ENCODE assay signal across 21 cellular contexts in genomic region chr6:142285235-142286087, GRCh38. TPM values are rescaled to one million over a fixed set of nuclear protein-coding genes. Genes with fewer than 3 reads are reported as not detected.
"Had no signal": no experiment of that assay in that cellular context is flagged by ENCODE, and none has a peak within 500 bp of the region (broad histone marks: within the 10 kb centered on the region; RNA-seq: fewer than 3 reads in every experiment).

No MANE protein-coding gene starts in this region.

- H3K4me3 ChIP-seq: breast epithelium, K562 had no signal

- H3K27me3 ChIP-seq: breast epithelium had no signal

- H3K4me1 ChIP-seq: breast epithelium had no signal

- H3K36me3 Mint-ChIP-seq: activated naive CD4-positive, alpha-beta T cell treated with anti-CD3 and anti-CD28 coated beads, Interleukin-2, amount 50 U/mL, for 24 hours had no signal

- ATAC-seq: activated T-helper 17 cell treated with anti-CD3 and anti-CD28 coated beads, Interleukin-2, amount 50 U/mL, for 72 hours; K562 had no signal

- H3K4me3 Mint-ChIP-seq: activated CD4-positive, alpha-beta memory T cell treated with anti-CD3 and anti-CD28 coated beads, Interleukin-2, amount 10 ng/mL, durations not matched to agents 7 days and 5 days; activated naive CD4-positive, alpha-beta T cell treated with anti-CD3 and anti-CD28 coated beads, Interleukin-2, amount 50 U/mL, for 24 hours; activated T-helper 17 cell treated with anti-CD3 and anti-CD28 coated beads, Interleukin-2, amount 50 U/mL, for 72 hours; T-helper 1 cell treated with Interleukin-12 subunit alpha and Interleukin-12 subunit beta and Interleukin-4 antibody, amounts not matched to agents 30 μg/mL and 1 μg/mL, for 36 hours had no signal

- H3K4me1 Mint-ChIP-seq: activated CD4-positive, alpha-beta memory T cell treated with anti-CD3 and anti-CD28 coated beads, Interleukin-2, amount 10 ng/mL, durations not matched to agents 7 days and 5 days; activated naive CD4-positive, alpha-beta T cell treated with anti-CD3 and anti-CD28 coated beads, Interleukin-2, amount 50 U/mL, for 24 hours; activated T-helper 17 cell treated with anti-CD3 and anti-CD28 coated beads, Interleukin-2, amount 50 U/mL, for 72 hours had no signal

- H3K27ac ChIP-seq: breast epithelium had no signal

- DNase-seq: activated CD4-positive, alpha-beta memory T cell treated with anti-CD3 and anti-CD28 coated beads, Interleukin-2, amount 10 ng/mL, durations not matched to agents 7 days and 5 days; activated CD4-positive, alpha-beta T cell treated with anti-CD3 and anti-CD28 coated beads, Interleukin-2, amount 50 U/mL, for 1 hour; activated CD4-positive, CD25-positive, alpha-beta regulatory T cell; activated T-cell treated with anti-CD3 and anti-CD28 coated beads for 4 hours; activated T-cell treated with anti-CD3 and anti-CD28 coated beads, Interleukin-2, amount 50 U/mL, for 48 hours; aorta; caudate nucleus; Karpas-422; NCI-H1048; NCI-H146; NCI-H187 treated with DMSO at 0.1 percent for 48 hours; NCI-H2081 treated with DMSO at 0.1 percent for 48 hours; NCI-H446; NCI-H524; SHP77 treated with DMSO at 0.1 percent for 48 hours; T-helper 9 cell had no signal

- H3K27ac Mint-ChIP-seq: activated CD4-positive, alpha-beta memory T cell treated with anti-CD3 and anti-CD28 coated beads, Interleukin-2, amount 10 ng/mL, durations not matched to agents 7 days and 5 days; activated naive CD4-positive, alpha-beta T cell treated with anti-CD3 and anti-CD28 coated beads, Interleukin-2, amount 50 U/mL, for 24 hours; activated T-helper 17 cell treated with anti-CD3 and anti-CD28 coated beads, Interleukin-2, amount 50 U/mL, for 72 hours; T-helper 1 cell treated with Interleukin-12 subunit alpha and Interleukin-12 subunit beta and Interleukin-4 antibody, amounts not matched to agents 30 μg/mL and 1 μg/mL, for 36 hours had no signal

- H3K36me3 ChIP-seq: breast epithelium had no signal

RNA-seq across cellular contexts. Expression of gene ADGRG6, which starts 16.3 kb away (rescaled TPM):
- total RNA-seq: activated CD4-positive, alpha-beta memory T cell treated with anti-CD3 and anti-CD28 coated beads, Interleukin-2, amount 10 ng/mL, durations not matched to agents 7 days and 5 days had no signal
